Comparison of ENCODE assay signal across 26 cellular contexts in genomic region chr5:51632027-51632426, GRCh38.
"Had no signal": no experiment of that assay in that cellular context is flagged by ENCODE, and none has a peak within 500 bp of the region (broad histone marks: within the 10 kb centered on the region; RNA-seq: fewer than 3 reads in every experiment).

No MANE protein-coding gene starts in this region.

- H3K9me3 ChIP-seq: ovary, psoas muscle, right lobe of liver, sigmoid colon, stomach, thoracic aorta, thyroid gland, tibial nerve, upper lobe of left lung, vagina had no signal

- H3K36me3 ChIP-seq: neural progenitor cell, ovary, right lobe of liver, sigmoid colon, stomach, thoracic aorta, thyroid gland, tibial nerve, upper lobe of left lung, vagina had no signal

- H3K27me3 Mint-ChIP-seq: progenitor cell of endocrine pancreas; stimulated activated naive B cell treated with anti-CD40 and anti-IgM and Interleukin-4, amounts not matched to agents 10 μg/mL and 1 μg/mL and 100 μg/mL, for 72 hours; stimulated activated naive CD8-positive, alpha-beta T cell treated with anti-CD3 and anti-CD28 coated beads, Interleukin-15, Interleukin-2, amounts not matched to agents 100 ng/mL and 50 ng/mL, for 24 hours had no signal

- H3K4me3 Mint-ChIP-seq: nephron; neural progenitor cell; stimulated activated effector memory CD8-positive, alpha-beta T cell treated with anti-CD3 and anti-CD28 coated beads, Interleukin-12 subunit alpha, Interleukin-12 subunit beta, amount 100 ng/mL, for 72 hours; stimulated activated naive B cell treated with anti-CD40 and anti-IgM and Interleukin-4, amounts not matched to agents 10 μg/mL and 1 μg/mL and 100 μg/mL, for 72 hours; stimulated activated naive CD8-positive, alpha-beta T cell treated with anti-CD3 and anti-CD28 coated beads, Interleukin-15, Interleukin-2, amounts not matched to agents 100 ng/mL and 50 ng/mL, for 24 hours had no signal

- H3K27me3 ChIP-seq: neural progenitor cell, ovary, right lobe of liver, sigmoid colon, stomach, thyroid gland, tibial nerve, upper lobe of left lung, vagina had no signal

- H3K4me1 Mint-ChIP-seq: neural progenitor cell; stimulated activated effector memory CD8-positive, alpha-beta T cell treated with anti-CD3 and anti-CD28 coated beads, Interleukin-12 subunit alpha, Interleukin-12 subunit beta, amount 100 ng/mL, for 72 hours had no signal

- H3K27ac Mint-ChIP-seq: neural progenitor cell; progenitor cell of endocrine pancreas; stimulated activated effector memory CD8-positive, alpha-beta T cell treated with anti-CD3 and anti-CD28 coated beads, Interleukin-12 subunit alpha, Interleukin-12 subunit beta, amount 100 ng/mL, for 72 hours; stimulated activated naive B cell treated with anti-CD40 and anti-IgM and Interleukin-4, amounts not matched to agents 10 μg/mL and 1 μg/mL and 100 μg/mL, for 72 hours; stimulated activated naive CD8-positive, alpha-beta T cell treated with anti-CD3 and anti-CD28 coated beads, Interleukin-15, Interleukin-2, amounts not matched to agents 100 ng/mL and 50 ng/mL, for 24 hours had no signal

- H3K4me1 ChIP-seq: parathyroid adenoma, psoas muscle, right lobe of liver, sigmoid colon, stomach, tibial nerve, upper lobe of left lung had no signal

- H3K4me3 ChIP-seq: neural progenitor cell, ovary, psoas muscle, right lobe of liver, sigmoid colon, stomach, thoracic aorta, thyroid gland, tibial nerve, upper lobe of left lung, vagina had no signal

- H3K27ac ChIP-seq: neural progenitor cell, ovary, parathyroid adenoma, psoas muscle, right lobe of liver, sigmoid colon, stomach, thoracic aorta, thyroid gland, tibial nerve, upper lobe of left lung, vagina had no signal

- H3K36me3 Mint-ChIP-seq: neural progenitor cell; stimulated activated effector memory CD8-positive, alpha-beta T cell treated with anti-CD3 and anti-CD28 coated beads, Interleukin-12 subunit alpha, Interleukin-12 subunit beta, amount 100 ng/mL, for 72 hours; stimulated activated naive B cell treated with anti-CD40 and anti-IgM and Interleukin-4, amounts not matched to agents 10 μg/mL and 1 μg/mL and 100 μg/mL, for 72 hours had no signal

- ATAC-seq: psoas muscle; right cardiac atrium; right lobe of liver; stimulated activated effector memory CD8-positive, alpha-beta T cell treated with anti-CD3 and anti-CD28 coated beads, Interleukin-12 subunit alpha, Interleukin-12 subunit beta, amount 100 ng/mL, for 72 hours; stimulated activated naive B cell treated with anti-CD40 and anti-IgM and Interleukin-4, amounts not matched to agents 10 μg/mL and 1 μg/mL and 100 μg/mL, for 72 hours had no signal

- DNase-seq: occipital lobe; ovary; psoas muscle; right lobe of liver; sigmoid colon; small intestine; stimulated activated CD4-positive, alpha-beta T cell treated with anti-CD3 and anti-CD28 coated beads, Interleukin-15, amount 100 ng/mL, for 24 hours; stimulated activated CD4-positive, alpha-beta T cell treated with anti-CD3 and anti-CD28 coated beads, Interleukin-2, amount 100 ng/mL, for 24 hours; stimulated activated CD4-positive, alpha-beta T cell treated with anti-CD3 and anti-CD28 coated beads, Interleukin-2, amount 100 ng/mL, for 48 hours; stimulated activated CD4-positive, alpha-beta T cell treated with anti-CD3 and anti-CD28 coated beads, Interleukin-4, amount 100 ng/mL, for 24 hours; stimulated activated naive B cell treated with anti-CD40 and anti-IgM and Interleukin-4, amounts not matched to agents 10 μg/mL and 1 μg/mL and 100 μg/mL, for 72 hours; stimulated activated naive CD4-positive, alpha-beta T cell treated with Interleukin-2 at 50 U/mL for 16 hours; trophoblast cell; upper lobe of left lung had no signal
